In the genomic region with DNA sequence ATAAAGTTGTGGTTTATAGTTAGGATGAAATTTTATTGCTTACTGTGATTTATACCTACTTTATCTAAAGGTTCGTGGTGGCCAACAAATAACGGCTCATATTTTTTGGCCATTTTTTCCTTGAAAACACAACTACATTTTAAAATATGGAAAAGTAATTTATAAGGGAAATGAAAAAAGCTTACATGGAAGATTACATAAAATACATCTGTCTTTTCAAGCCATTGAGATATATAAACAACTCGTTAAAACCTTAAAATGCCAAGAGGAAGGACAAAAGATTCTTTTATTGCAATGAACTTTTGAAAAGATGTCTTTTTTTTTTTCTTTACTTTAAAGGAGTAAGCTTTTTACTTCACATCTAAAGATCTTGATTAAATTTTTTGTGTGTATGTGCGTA, we compare ENCODE assay signal across 36 cellular contexts. TPM values are rescaled to one million over a fixed set of nuclear protein-coding genes. Genes with fewer than 3 reads are reported as not detected.
"Had no signal": no experiment of that assay in that cellular context is flagged by ENCODE, and none has a peak within 500 bp of the region (broad histone marks: within the 10 kb centered on the region; RNA-seq: fewer than 3 reads in every experiment).

No MANE protein-coding gene starts in this region.

- ATAC-seq: activated CD8-positive, alpha-beta T cell treated with anti-CD3 and anti-CD28 coated beads for 36 hours; activated naive CD4-positive, alpha-beta T cell treated with anti-CD3 and anti-CD28 coated beads, Interleukin-2, amount 50 U/mL, for 72 hours; activated T-cell treated with anti-CD3 and anti-CD28 coated beads, Interleukin-2, amount 50 U/mL, for 4 hours; activated T-cell treated with anti-CD3 and anti-CD28 coated beads, Interleukin-2, amount 50 U/mL, for 72 hours; activated T-helper 17 cell treated with anti-CD3 and anti-CD28 coated beads, Interleukin-2, amount 50 U/mL, for 72 hours; body of pancreas had no signal

- H3K36me3 Mint-ChIP-seq: activated CD4-positive, alpha-beta memory T cell treated with anti-CD3 and anti-CD28 coated beads for 36 hours; activated naive CD4-positive, alpha-beta T cell treated with anti-CD3 and anti-CD28 coated beads, Interleukin-2, amount 50 U/mL, for 72 hours; activated naive CD8-positive, alpha-beta T cell treated with anti-CD3 and anti-CD28 coated beads for 36 hours had no signal

- H3K9me3 Mint-ChIP-seq: activated B cell treated with CpG ODN at 0.5 μM for 24 hours; activated CD4-positive, alpha-beta memory T cell treated with anti-CD3 and anti-CD28 coated beads for 36 hours; activated CD4-positive, alpha-beta T cell treated with anti-CD3 and anti-CD28 coated beads, Interleukin-2, amount 10 ng/mL, durations not matched to agents 24 days and 14 days; activated CD8-positive, alpha-beta T cell treated with anti-CD3 and anti-CD28 coated beads for 36 hours; activated naive CD4-positive, alpha-beta T cell treated with anti-CD3 and anti-CD28 coated beads for 36 hours; activated naive CD4-positive, alpha-beta T cell treated with anti-CD3 and anti-CD28 coated beads, Interleukin-2, amount 50 U/mL, for 72 hours; activated naive CD8-positive, alpha-beta T cell treated with anti-CD3 and anti-CD28 coated beads for 36 hours; activated T-cell treated with anti-CD3 and anti-CD28 coated beads, Interleukin-2, amount 50 U/mL, for 4 hours; activated T-cell treated with anti-CD3 and anti-CD28 coated beads, Interleukin-2, amount 50 U/mL, for 72 hours; activated T-helper 1 cell treated with anti-CD3 and anti-CD28 coated beads, Interleukin-12 subunit alpha, Interleukin-12 subunit beta, Interleukin-2, Interleukin-4 antibody, amounts not matched to agents 30 ng/mL and 10 ng/mL and 1 ng/mL, durations not matched to agents 14 hours and 24 hours and 36 hours; activated T-helper 17 cell treated with anti-CD3 and anti-CD28 coated beads, Interleukin-2, amount 50 U/mL, for 72 hours; central memory CD8-positive, alpha-beta T cell; T-helper 1 cell treated with Interleukin-12 subunit alpha and Interleukin-12 subunit beta and Interleukin-4 antibody, amounts not matched to agents 30 μg/mL and 1 μg/mL, for 36 hours; T-helper 2 cell treated with Interferon-gamma antibody and Interleukin-4, amounts not matched to agents 5 μg/mL and 100 μg/mL, for 36 hours had no signal

- H3K27me3 ChIP-seq: body of pancreas, brain microvascular endothelial cell had no signal

- H3K27me3 Mint-ChIP-seq: activated B cell treated with CpG ODN at 0.5 μM for 24 hours; activated CD4-positive, alpha-beta T cell treated with anti-CD3 and anti-CD28 coated beads, Interleukin-2, amount 10 ng/mL, durations not matched to agents 24 days and 14 days; central memory CD8-positive, alpha-beta T cell had no signal

- H3K4me1 ChIP-seq: adrenal gland, body of pancreas, breast epithelium had no signal

- H3K4me3 ChIP-seq: adrenal gland, body of pancreas, breast epithelium had no signal

- H3K9me3 ChIP-seq: adrenal gland, body of pancreas, breast epithelium had no signal

- H3K36me3 ChIP-seq: adrenal gland, brain microvascular endothelial cell, breast epithelium had no signal

- H3K4me1 Mint-ChIP-seq: activated B cell treated with CpG ODN at 0.5 μM for 24 hours; activated CD4-positive, alpha-beta T cell treated with anti-CD3 and anti-CD28 coated beads, Interleukin-2, amount 10 ng/mL, durations not matched to agents 24 days and 14 days; activated naive CD8-positive, alpha-beta T cell treated with anti-CD3 and anti-CD28 coated beads for 36 hours; activated T-helper 17 cell treated with anti-CD3 and anti-CD28 coated beads, Interleukin-2, amount 50 U/mL, for 72 hours; central memory CD8-positive, alpha-beta T cell had no signal

- DNase-seq: activated B cell treated with CpG ODN at 0.5 μM for 24 hours; activated CD4-positive, alpha-beta memory T cell treated with anti-CD3 and anti-CD28 coated beads for 36 hours; activated CD4-positive, alpha-beta T cell treated with anti-CD3 and anti-CD28 coated beads for 4 hours; activated CD4-positive, alpha-beta T cell treated with anti-CD3 and anti-CD28 coated beads, Interleukin-2, amount 10 ng/mL, durations not matched to agents 24 days and 14 days; activated CD4-positive, alpha-beta T cell treated with anti-CD3 and anti-CD28 coated beads, Interleukin-2, amount 50 U/mL, for 1 hour; activated CD4-positive, alpha-beta T cell treated with anti-CD3 and anti-CD28 coated beads, Interleukin-2, amount 50 U/mL, for 4 hours; activated CD4-positive, CD25-positive, alpha-beta regulatory T cell treated with anti-CD3 and anti-CD28 coated beads, Interleukin-2, amount 50 U/mL, for 72 hours; activated CD8-positive, alpha-beta memory T cell treated with anti-CD3 and anti-CD28 coated beads, Interleukin-2, amount 50 U/mL, for 4 hours; activated CD8-positive, alpha-beta T cell treated with anti-CD3 and anti-CD28 coated beads for 36 hours; activated effector memory CD4-positive, alpha-beta T cell treated with anti-CD3 and anti-CD28 coated beads, Interleukin-2, amount 50 U/mL, for 16 hours; activated gamma-delta T cell treated with Interleukin-2 at 50 U/mL for 16 hours; activated naive CD4-positive, alpha-beta T cell; activated naive CD4-positive, alpha-beta T cell treated with anti-CD3 and anti-CD28 coated beads for 36 hours; activated naive CD4-positive, alpha-beta T cell treated with anti-CD3 and anti-CD28 coated beads, Interleukin-2, amount 50 U/mL, for 16 hours; activated naive CD8-positive, alpha-beta T cell treated with anti-CD3 and anti-CD28 coated beads for 36 hours; activated T-cell treated with anti-CD3 and anti-CD28 coated beads for 4 hours; activated T-cell treated with anti-CD3 and anti-CD28 coated beads, Interleukin-2, amount 50 U/mL, for 1 hour; activated T-cell treated with anti-CD3 and anti-CD28 coated beads, Interleukin-2, amount 50 U/mL, for 4 hours; activated T-cell treated with anti-CD3 and anti-CD28 coated beads, Interleukin-2, amount 50 U/mL, for 72 hours; adrenal gland; amniotic stem cell; aorta; body of pancreas; brain microvascular endothelial cell; cerebellar nuclear complex; T-helper 2 cell; T-helper 9 cell had no signal

- H3K4me3 Mint-ChIP-seq: activated B cell treated with CpG ODN at 0.5 μM for 24 hours; activated CD4-positive, alpha-beta memory T cell treated with anti-CD3 and anti-CD28 coated beads for 36 hours; activated CD4-positive, alpha-beta T cell treated with anti-CD3 and anti-CD28 coated beads, Interleukin-2, amount 10 ng/mL, durations not matched to agents 24 days and 14 days; activated CD8-positive, alpha-beta T cell treated with anti-CD3 and anti-CD28 coated beads for 36 hours; activated naive CD4-positive, alpha-beta T cell treated with anti-CD3 and anti-CD28 coated beads for 36 hours; activated naive CD8-positive, alpha-beta T cell treated with anti-CD3 and anti-CD28 coated beads for 36 hours; activated T-cell treated with anti-CD3 and anti-CD28 coated beads, Interleukin-2, amount 50 U/mL, for 4 hours; activated T-cell treated with anti-CD3 and anti-CD28 coated beads, Interleukin-2, amount 50 U/mL, for 72 hours; activated T-helper 1 cell treated with anti-CD3 and anti-CD28 coated beads, Interleukin-12 subunit alpha, Interleukin-12 subunit beta, Interleukin-2, Interleukin-4 antibody, amounts not matched to agents 30 ng/mL and 10 ng/mL and 1 ng/mL, durations not matched to agents 14 hours and 24 hours and 36 hours; activated T-helper 17 cell treated with anti-CD3 and anti-CD28 coated beads, Interleukin-2, amount 50 U/mL, for 72 hours; central memory CD8-positive, alpha-beta T cell; T-helper 1 cell treated with Interleukin-12 subunit alpha and Interleukin-12 subunit beta and Interleukin-4 antibody, amounts not matched to agents 30 μg/mL and 1 μg/mL, for 36 hours; T-helper 2 cell treated with Interferon-gamma antibody and Interleukin-4, amounts not matched to agents 5 μg/mL and 100 μg/mL, for 36 hours had no signal

- H3K27ac ChIP-seq: adrenal gland, body of pancreas, brain microvascular endothelial cell, breast epithelium, VCaP had no signal

- H3K27ac Mint-ChIP-seq: activated B cell treated with CpG ODN at 0.5 μM for 24 hours; activated CD4-positive, alpha-beta memory T cell treated with anti-CD3 and anti-CD28 coated beads for 36 hours; activated CD4-positive, alpha-beta T cell treated with anti-CD3 and anti-CD28 coated beads, Interleukin-2, amount 10 ng/mL, durations not matched to agents 24 days and 14 days; activated CD8-positive, alpha-beta T cell treated with anti-CD3 and anti-CD28 coated beads for 36 hours; activated naive CD4-positive, alpha-beta T cell treated with anti-CD3 and anti-CD28 coated beads for 36 hours; activated naive CD4-positive, alpha-beta T cell treated with anti-CD3 and anti-CD28 coated beads, Interleukin-2, amount 50 U/mL, for 72 hours; activated naive CD8-positive, alpha-beta T cell treated with anti-CD3 and anti-CD28 coated beads for 36 hours; activated T-cell treated with anti-CD3 and anti-CD28 coated beads, Interleukin-2, amount 50 U/mL, for 72 hours; activated T-helper 1 cell treated with anti-CD3 and anti-CD28 coated beads, Interleukin-12 subunit alpha, Interleukin-12 subunit beta, Interleukin-2, Interleukin-4 antibody, amounts not matched to agents 30 ng/mL and 10 ng/mL and 1 ng/mL, durations not matched to agents 14 hours and 24 hours and 36 hours; activated T-helper 17 cell treated with anti-CD3 and anti-CD28 coated beads, Interleukin-2, amount 50 U/mL, for 72 hours; T-helper 1 cell treated with Interleukin-12 subunit alpha and Interleukin-12 subunit beta and Interleukin-4 antibody, amounts not matched to agents 30 μg/mL and 1 μg/mL, for 36 hours; T-helper 2 cell treated with Interferon-gamma antibody and Interleukin-4, amounts not matched to agents 5 μg/mL and 100 μg/mL, for 36 hours had no signal

RNA-seq across cellular contexts. Expression of gene EYA4, which starts 55.4 kb away (rescaled TPM):
- total RNA-seq: activated CD4-positive, alpha-beta memory T cell treated with anti-CD3 and anti-CD28 coated beads for 36 hours; activated CD4-positive, alpha-beta T cell treated with anti-CD3 and anti-CD28 coated beads, Interleukin-2, amount 10 ng/mL, durations not matched to agents 24 days and 14 days; activated CD8-positive, alpha-beta memory T cell treated with anti-CD3 and anti-CD28 coated beads for 36 hours; activated CD8-positive, alpha-beta T cell treated with anti-CD3 and anti-CD28 coated beads for 36 hours; activated naive CD4-positive, alpha-beta T cell treated with anti-CD3 and anti-CD28 coated beads for 36 hours; activated naive CD4-positive, alpha-beta T cell treated with anti-CD3 and anti-CD28 coated beads, Interleukin-2, amount 50 U/mL, for 72 hours; activated naive CD8-positive, alpha-beta T cell treated with anti-CD3 and anti-CD28 coated beads for 36 hours; activated T-cell treated with anti-CD3 and anti-CD28 coated beads, Interleukin-2, amount 50 U/mL, for 4 hours; activated T-cell treated with anti-CD3 and anti-CD28 coated beads, Interleukin-2, amount 50 U/mL, for 72 hours; activated T-helper 1 cell treated with anti-CD3 and anti-CD28 coated beads, Interleukin-12 subunit alpha, Interleukin-12 subunit beta, Interleukin-2, Interleukin-4 antibody, amounts not matched to agents 30 ng/mL and 10 ng/mL and 1 ng/mL, durations not matched to agents 14 hours and 24 hours and 36 hours; activated T-helper 17 cell treated with anti-CD3 and anti-CD28 coated beads, Interleukin-2, amount 50 U/mL, for 72 hours had no signal
- polyA plus RNA-seq: aorta had no signal
